ENCODE assay signal across 8 cellular contexts in genomic region chr20:48904566-48905321, GRCh38. TPM values are rescaled to one million over a fixed set of nuclear protein-coding genes. Genes with fewer than 3 reads are reported as not detected.
A peak's percentile ranks its signal among the peaks of the same experiment; 100 is the strongest.
DNase-seq lines count a peak whose midpoint lies in the region; ATAC-seq, FAIRE-seq and TF ChIP-seq lines count a peak whose summit lies in the region.

No MANE protein-coding gene starts in this region.

- peaks cover 4% of the 10 kb centered on the region for H3K4me1 ChIP-seq in endodermal cell (ENCODE audit: control insufficient read depth, insufficient read depth, low read length)

- TF ChIP-seq POLR2A in H54 (IDR thresholded peaks at IDR 0.05; ENCODE audit: low read depth, low read length): no peak

- H3K4me1 Mint-ChIP-seq in endodermal cell: peaks cover 7% of the 10 kb centered on the region

- H3K9me3 Mint-ChIP-seq in endodermal cell: peaks cover 11% of the 10 kb centered on the region

- peak; percentile 78 for DNase-seq in AG20443 (ENCODE audit: low spot score)
- peak; percentile 42 for DNase-seq in H54 (ENCODE audit: insufficient read length, low spot score)
- peak; percentile 4 for DNase-seq in NCI-H774 (lab: John Stamatoyannopoulos, UW)
- DNase-seq in activated CD8-positive, alpha-beta memory T cell treated with anti-CD3 and anti-CD28 coated beads for 24 hours: peak; percentile 84
- peak; percentile 86 for DNase-seq in endodermal cell
- peak; percentile 55 for DNase-seq in middle frontal gyrus (ENCODE audit: extremely low spot score, low spot score)
- DNase-seq in stimulated activated CD8-positive, alpha-beta memory T cell treated with anti-CD3 and anti-CD28 coated beads, Interleukin-7, amount 100 ng/mL, for 1 hour (ENCODE audit: low read depth in 2 of 2): peak; percentile 21 to 31

- 28 to 39% methylated on average over 5 to 11 of the region's 11 CpGs for WGBS in endodermal cell (ENCODE audit: insufficient coverage in 1 of 2, insufficient read length in 1 of 2), 2 experiments

- no peaks in the 10 kb centered on the region for H3K27me3 ChIP-seq in endodermal cell (ENCODE audit: control insufficient read depth, insufficient read depth, low read length, poor library complexity, severe bottlenecking)

- H3K27ac ChIP-seq in endodermal cell (ENCODE audit: low read depth, low read length): peak overlapping the region; percentile 11

- TF ChIP-seq CTCF in endodermal cell (conservative IDR thresholded peaks at IDR 0.05): peak; percentile 88

- peak overlapping the region; percentile 33 for H3K4me3 Mint-ChIP-seq in endodermal cell

- no peak overlapping the region for H3K9ac ChIP-seq in endodermal cell (ENCODE audit: extremely low read depth, low read length, poor library complexity, severe bottlenecking)

- FAIRE-seq in H54 (lab: Jason Lieb, UNC): no peak

- H3K36me3 Mint-ChIP-seq in endodermal cell (ENCODE audit: low read depth): no peaks in the 10 kb centered on the region

- peaks cover 35% of the 10 kb centered on the region for H3K27me3 Mint-ChIP-seq in endodermal cell (ENCODE audit: insufficient read depth)

- no peaks in the 10 kb centered on the region for H3K36me3 ChIP-seq in endodermal cell (ENCODE audit: control insufficient read depth, insufficient read depth, low read length)

- no peak overlapping the region for H3K4me3 ChIP-seq in endodermal cell (ENCODE audit: low read length)

- H3K9me3 ChIP-seq in endodermal cell (ENCODE audit: control insufficient read depth, low read length): peaks cover 16% of the 10 kb centered on the region

- no peak overlapping the region for H3K27ac Mint-ChIP-seq in endodermal cell

- no peak for ATAC-seq in GM18907 (IDR thresholded peaks at IDR 0.05; ENCODE audit: unreplicated experiment)

RNA-seq across cellular contexts. Expression of gene ARFGEF2, which starts 16.8 kb away (rescaled TPM):
- 10 to 100 TPM; 23.6 to 29.4 TPM for total RNA-seq in endodermal cell
- 10.4 TPM for polyA plus RNA-seq in endodermal cell (2013, experiment 1 of 2)
- 11.6 TPM for polyA plus RNA-seq in endodermal cell (2013, experiment 2 of 2)

Comparison
In these comparisons a context has a peak if more than half of its experiments do, and no peak if none do; other contexts are left out.
1. DNase-seq: peak in every context shown above with its lines; median percentile 86 in endodermal cell; 84 in activated CD8-positive, alpha-beta memory T cell treated with anti-CD3 and anti-CD28 coated beads for 24 hours; 78 in AG20443; 55 in middle frontal gyrus; 42 in H54; 26 in stimulated activated CD8-positive, alpha-beta memory T cell treated with anti-CD3 and anti-CD28 coated beads, Interleukin-7, amount 100 ng/mL, for 1 hour; 4 in NCI-H774.